In genomic region chr3:182793663-182794454, GRCh38 we compare ENCODE assay signal across 8 cellular contexts. TPM values are rescaled to one million over a fixed set of nuclear protein-coding genes. Genes with fewer than 3 reads are reported as not detected.
DNase-seq lines count a peak whose midpoint lies in the region; ATAC-seq lines count a peak whose summit lies in the region.

No MANE protein-coding gene starts in this region.

- CTCF ChIA-PET in activated CD4-positive, alpha-beta T cell treated with anti-CD3 and anti-CD28 coated beads, Interleukin-2, amount 10 ng/mL, durations not matched to agents 7 days and 5 days (lab: Charles Lee): interaction anchor here (1.0 to 1.6 kb wide), 3 partner anchors 10 to 22 kb away, joined by 3 to 8 read pairs (median 3); no protein-coding TSS in a partner anchor

- POLR2A ChIA-PET in activated CD4-positive, alpha-beta T cell treated with anti-CD3 and anti-CD28 coated beads, Interleukin-2, amount 10 ng/mL, durations not matched to agents 7 days and 5 days (lab: Charles Lee): no interaction called here

- H3K27ac Mint-ChIP-seq in activated CD4-positive, alpha-beta T cell treated with anti-CD3 and anti-CD28 coated beads, Interleukin-2, amount 10 ng/mL, durations not matched to agents 7 days and 5 days: peak overlapping the region; percentile 99

- peak; percentile 74 for DNase-seq in NCI-H2227 (lab: John Stamatoyannopoulos, UW; ENCODE audit: unreplicated experiment)
- DNase-seq in NCI-H2227 treated with DMSO at 0.1 percent for 48 hours (lab: John Stamatoyannopoulos, UW): no peak
- DNase-seq in NCI-H128 (lab: John Stamatoyannopoulos, UW; ENCODE audit: unreplicated experiment): peak; percentile 13
- peak; percentile 55 for DNase-seq in activated CD4-positive, alpha-beta T cell treated with anti-CD3 and anti-CD28 coated beads, Interleukin-2, amount 10 ng/mL, durations not matched to agents 7 days and 5 days
- DNase-seq in ecto neural progenitor cell (ENCODE audit: low spot score): peak; percentile 75
- peak; percentile 60 to 71 for DNase-seq in lung microvascular endothelial cell (ENCODE audit: low read depth in 2 of 2)
- DNase-seq in stimulated activated CD8-positive, alpha-beta memory T cell treated with anti-CD3 and anti-CD28 coated beads, Interleukin-15, amount 100 ng/mL, for 1 hour (ENCODE audit: low read depth): peak; percentile 18

- peak overlapping the region; percentile 93 for H3K4me3 Mint-ChIP-seq in activated CD4-positive, alpha-beta T cell treated with anti-CD3 and anti-CD28 coated beads, Interleukin-2, amount 10 ng/mL, durations not matched to agents 7 days and 5 days

- H3K27me3 Mint-ChIP-seq in activated CD4-positive, alpha-beta T cell treated with anti-CD3 and anti-CD28 coated beads, Interleukin-2, amount 10 ng/mL, durations not matched to agents 7 days and 5 days: no peaks in the 10 kb centered on the region

- ATAC-seq in HG02678 (IDR thresholded peaks at IDR 0.05; ENCODE audit: unreplicated experiment): peak; percentile 31

- peaks cover 33% of the 10 kb centered on the region for H3K36me3 Mint-ChIP-seq in activated CD4-positive, alpha-beta T cell treated with anti-CD3 and anti-CD28 coated beads, Interleukin-2, amount 10 ng/mL, durations not matched to agents 7 days and 5 days (ENCODE audit: low read depth)

- H3K4me1 Mint-ChIP-seq in activated CD4-positive, alpha-beta T cell treated with anti-CD3 and anti-CD28 coated beads, Interleukin-2, amount 10 ng/mL, durations not matched to agents 7 days and 5 days: peaks cover 30% of the 10 kb centered on the region

- no peaks in the 10 kb centered on the region for H3K9me3 Mint-ChIP-seq in activated CD4-positive, alpha-beta T cell treated with anti-CD3 and anti-CD28 coated beads, Interleukin-2, amount 10 ng/mL, durations not matched to agents 7 days and 5 days

RNA-seq across cellular contexts. Expression of gene ATP11B, which starts 0.6 kb away (rescaled TPM):
- 100 to 1,000 TPM; 104 to 105 TPM for total RNA-seq in activated CD4-positive, alpha-beta T cell treated with anti-CD3 and anti-CD28 coated beads, Interleukin-2, amount 10 ng/mL, durations not matched to agents 7 days and 5 days
- total RNA-seq in lung microvascular endothelial cell: 71.3 and 101 TPM in 2 replicates
